ENCODE assay signal across 10 cellular contexts in the genomic region with DNA sequence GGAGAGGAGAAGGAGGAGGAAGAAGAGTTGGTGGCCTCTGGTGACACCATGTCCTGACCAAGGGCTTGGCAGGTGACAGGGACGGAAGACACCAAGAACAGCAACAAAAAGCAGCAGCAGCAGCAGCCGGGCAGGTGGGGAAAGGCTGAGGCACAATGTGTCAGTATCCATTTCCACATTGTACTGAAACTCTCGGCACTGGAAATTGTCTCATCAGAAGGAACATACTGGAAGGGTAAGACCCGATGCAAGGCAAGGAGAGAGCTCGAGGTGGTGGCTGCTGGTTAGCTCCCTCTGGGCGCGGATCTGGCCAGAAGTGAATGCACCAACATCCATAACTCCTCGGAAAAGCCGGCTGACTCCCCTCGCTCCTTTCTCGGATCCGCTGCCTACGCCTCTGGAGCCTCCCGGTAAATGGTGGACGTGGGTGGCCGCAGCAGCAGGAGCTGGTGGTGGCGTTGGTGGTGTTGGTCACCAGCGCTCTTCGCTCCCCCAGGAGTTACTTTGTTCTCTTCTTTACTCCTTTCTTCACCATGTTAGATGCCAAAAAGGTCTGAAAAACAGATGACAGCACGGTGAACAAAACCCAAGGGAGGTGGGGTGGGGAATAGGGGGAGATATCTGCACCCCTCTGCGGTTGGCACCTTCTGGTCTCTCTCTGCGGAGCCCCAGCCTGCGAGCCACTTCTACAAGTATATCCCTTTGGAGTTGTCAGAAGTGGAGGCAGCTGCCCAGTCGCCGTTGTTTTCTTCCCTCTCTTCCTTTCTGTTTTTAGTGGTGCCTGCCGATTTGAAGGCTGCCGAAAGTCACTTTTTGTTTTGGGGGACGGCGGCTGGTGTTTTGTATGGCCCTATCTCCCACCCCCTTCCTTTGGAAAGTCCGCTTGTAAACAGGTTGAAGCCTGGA. TPM values are rescaled to one million over a fixed set of nuclear protein-coding genes. Genes with fewer than 3 reads are reported as not detected.
DNase-seq lines count a peak whose midpoint lies in the region; FAIRE-seq and TF ChIP-seq lines count a peak whose summit lies in the region.
"Had no signal": no experiment of that assay in that cellular context is flagged by ENCODE, and none has a peak within 500 bp of the region (broad histone marks: within the 10 kb centered on the region; RNA-seq: fewer than 3 reads in every experiment).

No MANE protein-coding gene starts in this region.

- no peaks in the 10 kb centered on the region for H3K36me3 ChIP-seq in endothelial cell of umbilical vein (ENCODE audit: control insufficient read depth in 2 of 2, extremely low read depth in 1 of 2, insufficient read depth in 2 of 2, low read length in 2 of 2)
- H3K36me3 ChIP-seq: neutrophil had no signal

- peak; percentile 6; the same call in 1 of the 2 replicates for TF ChIP-seq CTCF in 22Rv1 (IDR thresholded peaks at IDR 0.05)
- TF ChIP-seq CTCF in endothelial cell of umbilical vein (IDR thresholded peaks at IDR 0.05; ENCODE audit: extremely low read depth in 1 of 2, insufficient read depth in 1 of 2, low read depth in 1 of 2, low read length in 2 of 2): no peak

- H3K4me3 ChIP-seq in endothelial cell of umbilical vein (replicated peaks in 1 of 3; ENCODE audit: insufficient read depth in 1 of 3, low read depth in 1 of 3, low read length in 3 of 3): peak overlapping the region in 2 of 3 experiments; percentile 28 to 40

- no peaks in the 10 kb centered on the region for H3K79me2 ChIP-seq in endothelial cell of umbilical vein (ENCODE audit: control insufficient read depth, insufficient read depth, low read length)

- H3K9me3 ChIP-seq in endothelial cell of umbilical vein (replicated peaks; ENCODE audit: control insufficient read depth, insufficient read depth, low read length): no peaks in the 10 kb centered on the region
- H3K9me3 ChIP-seq: neutrophil had no signal

- no peaks in the 10 kb centered on the region for H3K9me1 ChIP-seq in endothelial cell of umbilical vein (replicated peaks; ENCODE audit: control insufficient read depth, extremely low read depth, insufficient read depth, low read length)

- POLR2A ChIA-PET in endothelial cell of umbilical vein (lab: Charles Lee): no interaction called here

- peak overlapping the region; percentile 43 for H2AFZ ChIP-seq in endothelial cell of umbilical vein (ENCODE audit: low read depth, low read length)

- H3K4me2 ChIP-seq in endothelial cell of umbilical vein (ENCODE audit: insufficient read depth, low read length): peak overlapping the region; percentile 81

- no peaks in the 10 kb centered on the region for H4K20me1 ChIP-seq in endothelial cell of umbilical vein (replicated peaks; ENCODE audit: control insufficient read depth, extremely low read depth, insufficient read depth, low read length)

- peaks cover 6% of the 10 kb centered on the region for H3K4me1 ChIP-seq in endothelial cell of umbilical vein (ENCODE audit: control insufficient read depth, extremely low read depth, insufficient read depth, low read length)

- no TSS peak for BruUV-seq in endothelial cell of umbilical vein (replicated peaks; lab: Mats Ljungman, UMichigan)

- no peak overlapping the region for H3K9ac ChIP-seq in endothelial cell of umbilical vein (replicated peaks; ENCODE audit: extremely low read depth, insufficient read depth, low read length)

- no peak for FAIRE-seq in endothelial cell of umbilical vein (lab: Jason Lieb, UNC)

- peak; percentile 6 for DNase-seq in MV-4-11 (lab: John Stamatoyannopoulos, UW)
- peak; percentile 11 for DNase-seq in endothelial cell of umbilical vein (ENCODE audit: low read depth, low spot score)
- DNase-seq in myocyte (ENCODE audit: low read depth): peak; percentile 25
- no peak for DNase-seq in activated CD4-positive, alpha-beta T cell treated with anti-CD3 and anti-CD28 coated beads, Interleukin-2, amount 50 U/mL, for 1 hour
- DNase-seq in NCI-H187 (lab: John Stamatoyannopoulos, UW): no peak
- DNase-seq in COR-L47 (lab: John Stamatoyannopoulos, UW): no peak
- no peak for DNase-seq in activated CD8-positive, alpha-beta memory T cell treated with anti-CD3 and anti-CD28 coated beads for 24 hours
- DNase-seq: activated CD8-positive, alpha-beta T cell treated with anti-CD3 and anti-CD28 coated beads for 36 hours had no signal

- dilution Hi-C loops in endothelial cell of umbilical vein (cut with MboI; ENCODE audit: extremely low pct_ligation_motif_present, low sequenced_read_pairs): no loop called here

- peaks cover 29 to 39% of the 10 kb centered on the region in 2 experiments for H3K27me3 ChIP-seq in endothelial cell of umbilical vein (ENCODE audit: control insufficient read depth in 2 of 2, insufficient read depth in 2 of 2, low read length in 2 of 2)

- no peak for TF ChIP-seq POLR2A in endothelial cell of umbilical vein (IDR thresholded peaks at IDR 0.05; ENCODE audit: low read depth, low read length)

- CTCF ChIA-PET in endothelial cell of umbilical vein (lab: Charles Lee): no interaction called here

- H3K27ac ChIP-seq in 22Rv1 (no peak overlapping the region), endothelial cell of umbilical vein (ENCODE audit: insufficient read depth, low read depth, low read length) (no peak overlapping the region)
- H3K27ac ChIP-seq: neutrophil had no signal

- intact Hi-C loops in endothelial cell of umbilical vein (cut with micrococcal nuclease): no loop called here

TF ChIP-seq in endothelial cell of umbilical vein, 7 proteins besides CTCF, POLR2A, EP300 and RAD21:
- no peak for TF ChIP-seq JUN (IDR thresholded peaks at IDR 0.05; ENCODE audit: borderline replicate concordance, insufficient read depth, insufficient read length, low read depth)
- TF ChIP-seq, protein P1, sequence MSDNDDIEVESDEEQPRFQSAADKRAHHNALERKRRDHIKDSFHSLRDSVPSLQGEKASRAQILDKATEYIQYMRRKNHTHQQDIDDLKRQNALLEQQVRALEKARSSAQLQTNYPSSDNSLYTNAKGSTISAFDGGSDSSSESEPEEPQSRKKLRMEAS (IDR thresholded peaks at IDR 0.05; ENCODE audit: insufficient read depth, insufficient read length): no peak
- no peak for TF ChIP-seq FOS (IDR thresholded peaks at IDR 0.05; ENCODE audit: borderline replicate concordance, insufficient read depth, low read length)
- TF ChIP-seq EZH2 (IDR thresholded peaks at IDR 0.05; ENCODE audit: borderline replicate concordance, low read depth, low read length, severe bottlenecking): no peak
- no peak for TF ChIP-seq GATA2 (IDR thresholded peaks at IDR 0.05; ENCODE audit: insufficient read depth, insufficient read length, low read depth, low read length)
- TF ChIP-seq POLR2AphosphoS5 (IDR thresholded peaks at IDR 0.05; ENCODE audit: insufficient read depth, low read depth, low read length): no peak
- no peak for TF ChIP-seq MYC (IDR thresholded peaks at IDR 0.05; ENCODE audit: low read depth, low read length)

RNA-seq across cellular contexts. Expression of gene FGF10, which starts 0.5 kb away (rescaled TPM):
- not detected in 2 replicates for total RNA-seq in endothelial cell of umbilical vein
- polyA plus RNA-seq in endothelial cell of umbilical vein: not detected in 2 replicates
- not detected in 2 replicates for polyA plus RNA-seq in endothelial cell of umbilical vein (2011; cell fraction: cytosol; rRNA removed)
- not detected in 2 replicates for polyA plus RNA-seq in endothelial cell of umbilical vein (2011; cell fraction: nucleus; rRNA removed)
- not detected in 2 replicates for polyA plus RNA-seq in endothelial cell of umbilical vein (2012)
- polyA minus RNA-seq in endothelial cell of umbilical vein: not detected in 2 replicates
- not detected for polyA minus RNA-seq in endothelial cell of umbilical vein (2011; cell fraction: cytosol; rRNA and poly(A)+ RNA removed)
- not detected in 2 replicates for polyA minus RNA-seq in endothelial cell of umbilical vein (2011; cell fraction: nucleus; rRNA and poly(A)+ RNA removed)
- total RNA-seq in myocyte: 0.57 and 1.6 TPM in 2 replicates
- polyA plus RNA-seq in myocyte (2012): 4.1 TPM
- total RNA-seq: activated CD8-positive, alpha-beta T cell treated with anti-CD3 and anti-CD28 coated beads for 36 hours had no signal

Comparison
In these comparisons a context has a peak if more than half of its experiments do, and no peak if none do; other contexts are left out.
1. DNase-seq: peak in MV-4-11 (single experiment), endothelial cell of umbilical vein (single experiment) and myocyte (single experiment); none in activated CD4-positive, alpha-beta T cell treated with anti-CD3 and anti-CD28 coated beads, Interleukin-2, amount 50 U/mL, for 1 hour (single experiment), NCI-H187 (0 of 2), COR-L47 (single experiment) and activated CD8-positive, alpha-beta memory T cell treated with anti-CD3 and anti-CD28 coated beads for 24 hours (single experiment).